Comparison of ENCODE assay signal across 2 cellular contexts in genomic region chr15:58438111-58438510, GRCh38.
TF ChIP-seq lines count a peak whose summit lies in the region.

No MANE protein-coding gene starts in this region.

TF ChIP-seq in A549, 52 proteins besides CTCF, POLR2A, EP300 and RAD21:
- TF ChIP-seq GATA3 (IDR thresholded peaks at IDR 0.05; ENCODE audit: borderline replicate concordance) (no peak), JUNB (IDR thresholded peaks at IDR 0.05) (no peak), KDM5A (IDR thresholded peaks at IDR 0.05) (no peak), HDAC2 (IDR thresholded peaks at IDR 0.05) (no peak), ZNF302 (CRISPR knock-in tag; IDR thresholded peaks at IDR 0.05) (no peak), MYC (IDR thresholded peaks at IDR 0.05; ENCODE audit: borderline replicate concordance, low read length) (no peak), RNF2 (IDR thresholded peaks at IDR 0.05; ENCODE audit: borderline replicate concordance, low read depth) (no peak), CHD2 (IDR thresholded peaks at IDR 0.05; ENCODE audit: low read length, partially characterized antibody) (no peak)

TF ChIP-seq in HepG2, 621 proteins besides CTCF, POLR2A, EP300 and RAD21:
- TF ChIP-seq MATR3 (CRISPR knock-in tag; IDR thresholded peaks at IDR 0.05) (no peak), RERE (CRISPR knock-in tag; IDR thresholded peaks at IDR 0.05; ENCODE audit: low read depth) (no peak), ZNF296 (CRISPR knock-in tag; conservative IDR thresholded peaks at IDR 0.05) (no peak), ZNF687 (CRISPR knock-in tag; IDR thresholded peaks at IDR 0.05) (peak; percentile 21; the same call in 1 of the 2 replicates)
